31 cellular contexts compared by ENCODE assay signal in genomic region chr11:74952752-74953151, GRCh38. TPM values are rescaled to one million over a fixed set of nuclear protein-coding genes. Genes with fewer than 3 reads are reported as not detected.
DNase-seq lines count a peak whose midpoint lies in the region; ATAC-seq, FAIRE-seq and TF ChIP-seq lines count a peak whose summit lies in the region.
"Had no signal": no experiment of that assay in that cellular context is flagged by ENCODE, and none has a peak within 500 bp of the region (broad histone marks: within the 10 kb centered on the region; RNA-seq: fewer than 3 reads in every experiment).

No MANE protein-coding gene starts in this region.

- no TSS peak for BruUV-seq in HepG2 (replicated peaks; lab: Mats Ljungman, UMichigan)

- H3K79me2 ChIP-seq in HepG2 (ENCODE audit: insufficient read depth, low read length) = peaks cover 97% of the 10 kb centered on the region

- POLR2A ChIA-PET in HepG2 (lab: Yijun Ruan, JAX) = no interaction called here
- POLR2A ChIA-PET in GM10248 (lab: Yijun Ruan, JAX) = no interaction called here

- peaks cover 2% of the 10 kb centered on the region for H3K9me3 Mint-ChIP-seq in chondrocyte (ENCODE audit: low read depth)

- TF ChIP-seq EP300 in HepG2 (IDR thresholded peaks at IDR 0.05; ENCODE audit: low read depth in 2 of 2, low read length in 2 of 2) (no peak), HepG2 (CRISPR knock-in tag; IDR thresholded peaks at IDR 0.05; ENCODE audit: borderline replicate concordance) (no peak)

- H3K4me1 Mint-ChIP-seq in chondrocyte (ENCODE audit: low read depth) = peaks cover 49% of the 10 kb centered on the region

- no peak for TF ChIP-seq RAD21 in HepG2 (CRISPR knock-in tag; IDR thresholded peaks at IDR 0.05)

- H3K27me3 ChIP-seq in HepG2 (ENCODE audit: control insufficient read depth in 1 of 2, insufficient read depth in 2 of 2, low read length in 2 of 2) (no peaks in the 10 kb centered on the region; a peak in 1 of 5 replicates), right lobe of liver (no peaks in the 10 kb centered on the region), foreskin keratinocyte (no peaks in the 10 kb centered on the region)
- H3K27me3 ChIP-seq: esophagus muscularis mucosa, uterus had no signal

- intact Hi-C loops in HepG2 (cut with micrococcal nuclease; ENCODE audit: unreplicated experiment) = no loop called here
- intact Hi-C loops in right lobe of liver (cut with DNase I) = no loop called here

- WGBS in HepG2 (ENCODE audit: low lambda C conversion rate) = 88% methylated on average over 2 of the region's 2 CpGs
- 74% methylated on average over 2 of the region's 2 CpGs for WGBS in right lobe of liver (ENCODE audit: insufficient coverage, low coverage, low lambda C conversion rate, missing lambda C conversion rate)

- 0 out of 2 replicates have a peak overlapping the region, but pooled peaks have one; percentile 16 for H3K4me2 ChIP-seq in HepG2 (ENCODE audit: low read depth, low read length)
- H3K4me2 ChIP-seq: A549 had no signal

- in situ Hi-C loops in HepG2 (cut with HindIII; ENCODE audit: extremely low pct_ligation_motif_present, low pct_unique_long_range_greater_than_20kb) = no loop called here

- peaks cover 22% of the 10 kb centered on the region for H4K20me1 ChIP-seq in HepG2 (ENCODE audit: insufficient read depth, low read length)

- H3K36me3 ChIP-seq in HepG2 (replicated peaks in 1 of 2; ENCODE audit: control insufficient read depth in 1 of 2, insufficient read depth in 2 of 2, low read length in 2 of 2) = peaks cover 4 to 23% of the 10 kb centered on the region in 2 experiments
- H3K36me3 ChIP-seq in right lobe of liver = no peaks in the 10 kb centered on the region
- H3K36me3 ChIP-seq: uterus had no signal

- no peak overlapping the region for H3K4me3 ChIP-seq in HepG2 (replicated peaks in 1 of 3; ENCODE audit: insufficient read depth in 1 of 3, low read depth in 2 of 3, low read length in 3 of 3)
- no peak overlapping the region for H3K4me3 ChIP-seq in right lobe of liver
- H3K4me3 ChIP-seq: A549, esophagus muscularis mucosa, lung, thoracic aorta, uterus had no signal

- CTCF ChIA-PET in HepG2 (lab: Yijun Ruan, JAX; ENCODE audit: low intra/inter-chr PET ratio, low total read pairs) = no interaction called here
- CTCF ChIA-PET in GM10248 (lab: Yijun Ruan, JAX) = interaction anchor here (1.3 to 3.9 kb wide), 4 partner anchors 11 to 61 kb away, joined by 3 to 15 read pairs (median 6); no protein-coding TSS in a partner anchor

- no peak for TF ChIP-seq CTCF in HepG2 (CRISPR knock-in tag; IDR thresholded peaks at IDR 0.05)
- no peak for TF ChIP-seq CTCF in right lobe of liver (IDR thresholded peaks at IDR 0.05)
- TF ChIP-seq CTCF in chondrocyte (IDR thresholded peaks at IDR 0.05) = no peak
- no peak for TF ChIP-seq CTCF in GM10248 (IDR thresholded peaks at IDR 0.05; ENCODE audit: control extremely low read depth, extremely low read depth, low read depth, missing control alignments)
- TF ChIP-seq CTCF in foreskin keratinocyte (conservative IDR thresholded peaks at IDR 0.05) = no peak

- no peak for ATAC-seq in HepG2
- ATAC-seq in right lobe of liver = no peak
- ATAC-seq in foreskin keratinocyte = no peak
- no peak for ATAC-seq in HG03378 (IDR thresholded peaks at IDR 0.05; ENCODE audit: unreplicated experiment)
- ATAC-seq: A549; activated CD4-positive, CD25-positive, alpha-beta regulatory T cell treated with anti-CD3 and anti-CD28 coated beads, Interleukin-2, amount 50 U/mL, for 24 hours; sciatic nerve had no signal

- FAIRE-seq in HepG2 (lab: Jason Lieb, UNC) = no peak
- FAIRE-seq: A549, TTC549 had no signal

- H3K27ac Mint-ChIP-seq in chondrocyte (ENCODE audit: unreplicated experiment) = peak overlapping the region; percentile 14
- H3K27ac Mint-ChIP-seq: activated naive CD8-positive, alpha-beta T cell had no signal

- H3K9ac ChIP-seq in HepG2 (ENCODE audit: insufficient read depth, low read depth, low read length) = no peak overlapping the region

- TF ChIP-seq POLR2A in HepG2 (IDR thresholded peaks at IDR 0.05; ENCODE audit: insufficient read depth in 1 of 2, low read depth in 2 of 2, low read length in 2 of 2) (no peak), right lobe of liver (IDR thresholded peaks at IDR 0.05) (no peak)

- H3K4me1 ChIP-seq in HepG2 (ENCODE audit: insufficient read depth, low read length) = peaks cover 57% of the 10 kb centered on the region
- peaks cover 0 to 22% (median 6%) of the 10 kb centered on the region in 4 donors for H3K4me1 ChIP-seq in right lobe of liver
- no peaks in the 10 kb centered on the region for H3K4me1 ChIP-seq in foreskin keratinocyte

- H2AFZ ChIP-seq in HepG2 (ENCODE audit: low read length) = no peak overlapping the region

- DNase-seq in HepG2 (ENCODE audit: low spot score) = no peak
- DNase-seq in right lobe of liver = no peak
- peak; percentile 65 for DNase-seq in NCI-H2227 treated with DMSO at 0.1 percent for 48 hours (lab: John Stamatoyannopoulos, UW)
- DNase-seq in chondrocyte (ENCODE audit: low spot score) = no peak
- no peak for DNase-seq in stimulated activated CD8-positive, alpha-beta memory T cell treated with anti-CD3 and anti-CD28 coated beads, Interleukin-4, amount 100 ng/mL, for 48 hours
- no peak for DNase-seq in GM10248 (ENCODE audit: extremely low spot score)
- DNase-seq in foreskin keratinocyte = no peak
- DNase-seq: activated CD4-positive, alpha-beta T cell treated with anti-CD3 and anti-CD28 coated beads, Interleukin-2, amount 50 U/mL, for 48 hours; AML-193; aorta; COR-L47; cortex of kidney; DMS53; foreskin melanocyte; GDM1; NCI-H2171; NCI-H524 treated with DMSO at 0.1 percent for 48 hours; posterior cingulate gyrus; stimulated activated CD4-positive, alpha-beta T cell treated with anti-CD3 and anti-CD28 coated beads, Interleukin-4, amount 100 ng/mL, for 24 hours; stimulated activated naive CD4-positive, alpha-beta T cell; uterus had no signal

- H3K36me3 Mint-ChIP-seq in chondrocyte (ENCODE audit: low read depth) = peaks cover 2% of the 10 kb centered on the region

- H3K27ac ChIP-seq in HepG2 (ENCODE audit: extremely low read length, insufficient read depth, low read length) (no peak overlapping the region), right lobe of liver (no peak overlapping the region), foreskin keratinocyte (no peak overlapping the region)
- H3K27ac ChIP-seq: A549, esophagus muscularis mucosa, HL-60, thoracic aorta, uterus had no signal

- H3K4me3 Mint-ChIP-seq in chondrocyte (ENCODE audit: unreplicated experiment) = no peak overlapping the region
- H3K4me3 Mint-ChIP-seq: activated naive CD8-positive, alpha-beta T cell had no signal

- H3K27me3 Mint-ChIP-seq in chondrocyte (ENCODE audit: low read depth) = no peaks in the 10 kb centered on the region
- H3K27me3 Mint-ChIP-seq: activated naive CD8-positive, alpha-beta T cell had no signal

- H3K9me3 ChIP-seq in HepG2 (ENCODE audit: low read length) (no peaks in the 10 kb centered on the region), right lobe of liver (no peaks in the 10 kb centered on the region)
- H3K9me3 ChIP-seq: A549, esophagus muscularis mucosa, thoracic aorta, uterus had no signal

RNA-seq across cellular contexts. Expression of gene SPCS2, which starts 3.7 kb away (rescaled TPM):
- total RNA-seq in HepG2 (2016; rRNA removed; fragmentation: Illumina TruSeq; extraction: Trizol) (83.4 and 87.3 TPM in 2 replicates), right lobe of liver (100 to 1,000 TPM in 5 of 6 experiments, 10 to 100 TPM in 1; 50.8 to 258 (median 107) TPM), chondrocyte (119 to 141 TPM (median 133 TPM) in 3 replicates), foreskin keratinocyte (81.9 and 85.4 TPM in 2 replicates)
- total RNA-seq in HepG2 (2016; cell fraction: cytosol; rRNA removed; fragmentation: Illumina TruSeq; extraction: Trizol; ENCODE audit: low read depth) = 17.4 and 19.6 TPM in 2 replicates
- total RNA-seq in HepG2 (2016; cell fraction: insoluble cytoplasmic fraction; rRNA removed; fragmentation: Illumina TruSeq; extraction: Trizol) = 79.8 and 98.6 TPM in 2 replicates
- total RNA-seq in HepG2 (2016; cell fraction: membrane; rRNA removed; fragmentation: Illumina TruSeq; extraction: Trizol) = 31.5 and 40.9 TPM in 2 replicates
- total RNA-seq in HepG2 (2016; cell fraction: nucleus; rRNA removed; fragmentation: Illumina TruSeq; extraction: Trizol) = 82.3 and 97.7 TPM in 2 replicates
- polyA plus RNA-seq in HepG2 (2011; rRNA removed) (134 and 142 TPM in 2 replicates), foreskin keratinocyte (211 and 216 TPM in 2 replicates)
- polyA plus RNA-seq in HepG2 (2011; cell fraction: cytosol; rRNA removed) = 38.6 and 68.5 TPM in 2 replicates
- polyA plus RNA-seq in HepG2 (2011; cell fraction: nucleus; rRNA removed) = 26.0 and 33.3 TPM in 2 replicates
- 126 and 129 TPM in 2 replicates for polyA plus RNA-seq in HepG2 (2012)
- polyA plus RNA-seq in HepG2 (2016; cell fraction: cytosol; fragmentation: Illumina TruSeq; extraction: Trizol; ENCODE audit: low read depth) = 54.6 and 56.5 TPM in 2 replicates
- polyA plus RNA-seq in HepG2 (2016; cell fraction: insoluble cytoplasmic fraction; fragmentation: Illumina TruSeq; extraction: Trizol; ENCODE audit: low read depth) = 205 and 218 TPM in 2 replicates
- polyA plus RNA-seq in HepG2 (2016; cell fraction: membrane; fragmentation: Illumina TruSeq; extraction: Trizol; ENCODE audit: low read depth) = 66.1 and 67.5 TPM in 2 replicates
- polyA plus RNA-seq in HepG2 (2016; cell fraction: nucleus; fragmentation: Illumina TruSeq; extraction: Trizol; ENCODE audit: insufficient read depth, low read depth) = 331 and 344 TPM in 2 replicates
- 26.1 and 46.7 TPM in 2 replicates for polyA minus RNA-seq in HepG2 (2011; rRNA and poly(A)+ RNA removed; ENCODE audit: low replicate concordance)
- polyA minus RNA-seq in HepG2 (2011; cell fraction: cytosol; rRNA and poly(A)+ RNA removed) = 27.0 and 42.4 TPM in 2 replicates
- 14.4 and 69.1 TPM in 2 replicates for polyA minus RNA-seq in HepG2 (2011; cell fraction: nucleus; rRNA and poly(A)+ RNA removed)

RNA-seq across cellular contexts. Expression of gene XRRA1, which starts 3.9 kb away (rescaled TPM):
- total RNA-seq in HepG2 (2016; rRNA removed; fragmentation: Illumina TruSeq; extraction: Trizol) (9.9 and 10.5 TPM in 2 replicates), right lobe of liver (10 to 100 TPM in 1 of 6 experiments, 1 to 10 TPM in 5; 4.7 to 15.7 (median 8.0) TPM), chondrocyte (8.0 to 13.2 TPM (median 8.1 TPM) in 3 replicates), foreskin keratinocyte (12.3 and 16.3 TPM in 2 replicates)
- total RNA-seq in HepG2 (2016; cell fraction: cytosol; rRNA removed; fragmentation: Illumina TruSeq; extraction: Trizol; ENCODE audit: low read depth) = 2.4 and 2.9 TPM in 2 replicates
- total RNA-seq in HepG2 (2016; cell fraction: insoluble cytoplasmic fraction; rRNA removed; fragmentation: Illumina TruSeq; extraction: Trizol) = 8.8 and 9.7 TPM in 2 replicates
- total RNA-seq in HepG2 (2016; cell fraction: membrane; rRNA removed; fragmentation: Illumina TruSeq; extraction: Trizol) = 3.8 and 4.3 TPM in 2 replicates
- 29.9 and 30.0 TPM in 2 replicates for total RNA-seq in HepG2 (2016; cell fraction: nucleus; rRNA removed; fragmentation: Illumina TruSeq; extraction: Trizol)
- polyA plus RNA-seq in HepG2 (2011; rRNA removed) (7.6 and 8.4 TPM in 2 replicates), foreskin keratinocyte (3.3 and 6.3 TPM in 2 replicates)
- polyA plus RNA-seq in HepG2 (2011; cell fraction: cytosol; rRNA removed) = 4.8 and 5.6 TPM in 2 replicates
- 15.9 and 16.0 TPM in 2 replicates for polyA plus RNA-seq in HepG2 (2011; cell fraction: nucleus; rRNA removed)
- polyA plus RNA-seq in HepG2 (2012) = 5.4 and 6.6 TPM in 2 replicates
- polyA plus RNA-seq in HepG2 (2016; cell fraction: cytosol; fragmentation: Illumina TruSeq; extraction: Trizol; ENCODE audit: low read depth) = 0.66 and 0.75 TPM in 2 replicates
- 5.8 and 6.5 TPM in 2 replicates for polyA plus RNA-seq in HepG2 (2016; cell fraction: insoluble cytoplasmic fraction; fragmentation: Illumina TruSeq; extraction: Trizol; ENCODE audit: low read depth)
- polyA plus RNA-seq in HepG2 (2016; cell fraction: membrane; fragmentation: Illumina TruSeq; extraction: Trizol; ENCODE audit: low read depth) = 1.5 and 2.4 TPM in 2 replicates
- polyA plus RNA-seq in HepG2 (2016; cell fraction: nucleus; fragmentation: Illumina TruSeq; extraction: Trizol; ENCODE audit: insufficient read depth, low read depth) = 9.2 and 9.4 TPM in 2 replicates
- 26.3 and 30.3 TPM in 2 replicates for polyA minus RNA-seq in HepG2 (2011; rRNA and poly(A)+ RNA removed; ENCODE audit: low replicate concordance)
- polyA minus RNA-seq in HepG2 (2011; cell fraction: cytosol; rRNA and poly(A)+ RNA removed) = 7.6 and 11.7 TPM in 2 replicates
- 43.0 and 48.2 TPM in 2 replicates for polyA minus RNA-seq in HepG2 (2011; cell fraction: nucleus; rRNA and poly(A)+ RNA removed)

RNA-seq across cellular contexts. Expression of gene NEU3, which starts 36.0 kb away (rescaled TPM):
- total RNA-seq in HepG2 (2016; rRNA removed; fragmentation: Illumina TruSeq; extraction: Trizol) = 14.5 and 15.3 TPM in 2 replicates
- total RNA-seq in HepG2 (2016; cell fraction: cytosol; rRNA removed; fragmentation: Illumina TruSeq; extraction: Trizol; ENCODE audit: low read depth) = 1.4 and 1.8 TPM in 2 replicates
- 13.8 and 14.7 TPM in 2 replicates for total RNA-seq in HepG2 (2016; cell fraction: insoluble cytoplasmic fraction; rRNA removed; fragmentation: Illumina TruSeq; extraction: Trizol)
- 5.1 and 6.4 TPM in 2 replicates for total RNA-seq in HepG2 (2016; cell fraction: membrane; rRNA removed; fragmentation: Illumina TruSeq; extraction: Trizol)
- 15.8 and 18.6 TPM in 2 replicates for total RNA-seq in HepG2 (2016; cell fraction: nucleus; rRNA removed; fragmentation: Illumina TruSeq; extraction: Trizol)
- polyA plus RNA-seq in HepG2 (2011; rRNA removed) = 6.3 and 8.4 TPM in 2 replicates
- polyA plus RNA-seq in HepG2 (2011; cell fraction: cytosol; rRNA removed) = 4.5 and 5.8 TPM in 2 replicates
- polyA plus RNA-seq in HepG2 (2011; cell fraction: nucleus; rRNA removed) = 15.0 and 15.9 TPM in 2 replicates
- 4.6 and 5.0 TPM in 2 replicates for polyA plus RNA-seq in HepG2 (2012)
- polyA plus RNA-seq in HepG2 (2016; cell fraction: cytosol; fragmentation: Illumina TruSeq; extraction: Trizol; ENCODE audit: low read depth) = 0.83 and 0.93 TPM in 2 replicates
- polyA plus RNA-seq in HepG2 (2016; cell fraction: insoluble cytoplasmic fraction; fragmentation: Illumina TruSeq; extraction: Trizol; ENCODE audit: low read depth) = 6.0 and 6.9 TPM in 2 replicates
- polyA plus RNA-seq in HepG2 (2016; cell fraction: membrane; fragmentation: Illumina TruSeq; extraction: Trizol; ENCODE audit: low read depth) = 2.0 and 3.0 TPM in 2 replicates
- polyA plus RNA-seq in HepG2 (2016; cell fraction: nucleus; fragmentation: Illumina TruSeq; extraction: Trizol; ENCODE audit: insufficient read depth, low read depth) = 15.9 and 16.7 TPM in 2 replicates
- 23.2 and 42.9 TPM in 2 replicates for polyA minus RNA-seq in HepG2 (2011; rRNA and poly(A)+ RNA removed; ENCODE audit: low replicate concordance)
- 9.1 and 9.8 TPM in 2 replicates for polyA minus RNA-seq in HepG2 (2011; cell fraction: cytosol; rRNA and poly(A)+ RNA removed)
- polyA minus RNA-seq in HepG2 (2011; cell fraction: nucleus; rRNA and poly(A)+ RNA removed) = 14.9 and 23.2 TPM in 2 replicates
- 1 to 10 TPM; 3.7 to 8.2 (median 6.2) TPM for total RNA-seq in right lobe of liver
- total RNA-seq in chondrocyte = 9.4 to 14.1 TPM (median 9.6 TPM) in 3 replicates
- total RNA-seq in foreskin keratinocyte = 6.9 and 7.4 TPM in 2 replicates
- polyA plus RNA-seq in foreskin keratinocyte = 1.8 and 2.9 TPM in 2 replicates
